Comparison of ENCODE assay signal across 20 cellular contexts in genomic region chr2:15964936-15965563, GRCh38. TPM values are rescaled to one million over a fixed set of nuclear protein-coding genes. Genes with fewer than 3 reads are reported as not detected.
DNase-seq lines count a peak whose midpoint lies in the region; ATAC-seq and TF ChIP-seq lines count a peak whose summit lies in the region.
"Had no signal": no experiment of that assay in that cellular context is flagged by ENCODE, and none has a peak within 500 bp of the region (broad histone marks: within the 10 kb centered on the region; RNA-seq: fewer than 3 reads in every experiment).

No MANE protein-coding gene starts in this region.

- H3K4me3 Mint-ChIP-seq in activated CD4-positive, alpha-beta T cell treated with anti-CD3 and anti-CD28 coated beads, Interleukin-2, amount 10 ng/mL, durations not matched to agents 7 days and 5 days: no peak overlapping the region
- no peak overlapping the region for H3K4me3 Mint-ChIP-seq in H9
- no peak overlapping the region for H3K4me3 Mint-ChIP-seq in activated naive CD8-positive, alpha-beta T cell treated with anti-CD3 and anti-CD28 coated beads for 36 hours
- peak overlapping the region; percentile 39 for H3K4me3 Mint-ChIP-seq in neural crest cell
- H3K4me3 Mint-ChIP-seq: brain had no signal

- H3K36me3 Mint-ChIP-seq in activated CD4-positive, alpha-beta T cell treated with anti-CD3 and anti-CD28 coated beads, Interleukin-2, amount 10 ng/mL, durations not matched to agents 7 days and 5 days (ENCODE audit: low read depth): no peaks in the 10 kb centered on the region
- H3K36me3 Mint-ChIP-seq in H9 (ENCODE audit: insufficient read depth in 1 of 3, low read depth in 3 of 3) (peaks cover 0 to 11% (median 1%) of the 10 kb centered on the region in 3 experiments; a peak in 5 of 7 replicates), neural crest cell (ENCODE audit: low read depth) (peaks cover 3% of the 10 kb centered on the region)
- H3K36me3 Mint-ChIP-seq in activated naive CD8-positive, alpha-beta T cell treated with anti-CD3 and anti-CD28 coated beads for 36 hours: no peaks in the 10 kb centered on the region
- H3K36me3 Mint-ChIP-seq: brain had no signal

- no peaks in the 10 kb centered on the region for H4K20me1 ChIP-seq in H9 (ENCODE audit: control insufficient read depth, insufficient read depth, insufficient read length)

- H3K79me1 ChIP-seq in H9 (ENCODE audit: insufficient read depth, low read depth, low read length, poor library complexity, severe bottlenecking): no peaks in the 10 kb centered on the region

- H3K56ac ChIP-seq in H9 (ENCODE audit: insufficient read length, low read depth, low read length): no peak overlapping the region

- POLR2A ChIA-PET in activated CD4-positive, alpha-beta T cell treated with anti-CD3 and anti-CD28 coated beads, Interleukin-2, amount 10 ng/mL, durations not matched to agents 7 days and 5 days (lab: Charles Lee): no interaction called here

- no peaks in the 10 kb centered on the region for H3K79me2 ChIP-seq in H9 (ENCODE audit: insufficient read depth, low read length)

- H3K4me1 Mint-ChIP-seq in activated CD4-positive, alpha-beta T cell treated with anti-CD3 and anti-CD28 coated beads, Interleukin-2, amount 10 ng/mL, durations not matched to agents 7 days and 5 days: peaks cover 34% of the 10 kb centered on the region
- peaks cover 30 to 37% of the 10 kb centered on the region in 2 experiments for H3K4me1 Mint-ChIP-seq in H9
- peaks cover 48% of the 10 kb centered on the region for H3K4me1 Mint-ChIP-seq in activated naive CD8-positive, alpha-beta T cell treated with anti-CD3 and anti-CD28 coated beads for 36 hours
- H3K4me1 Mint-ChIP-seq in neural crest cell: peaks cover 50% of the 10 kb centered on the region

- H2BK120ac ChIP-seq in H9 (ENCODE audit: low read depth, low read length, poor library complexity, severe bottlenecking): no peak overlapping the region

- peak overlapping the region; percentile 88 for H3K27ac Mint-ChIP-seq in activated CD4-positive, alpha-beta T cell treated with anti-CD3 and anti-CD28 coated beads, Interleukin-2, amount 10 ng/mL, durations not matched to agents 7 days and 5 days
- H3K27ac Mint-ChIP-seq in H9 (peak overlapping the region in 1 of 3 experiments; percentile 70; a peak in 1 of 7 replicates), neural crest cell (ENCODE audit: unreplicated experiment) (peak overlapping the region; percentile 97)
- peak overlapping the region; percentile 68 for H3K27ac Mint-ChIP-seq in activated naive CD8-positive, alpha-beta T cell treated with anti-CD3 and anti-CD28 coated beads for 36 hours
- H3K27ac Mint-ChIP-seq: activated T-cell treated with anti-CD3 and anti-CD28 coated beads, Interleukin-2, amount 50 U/mL, for 72 hours had no signal

- ATAC-seq in HG02981 (IDR thresholded peaks at IDR 0.05; ENCODE audit: unreplicated experiment): no peak
- ATAC-seq: left ventricle myocardium superior had no signal

- no peak for DNase-seq in activated CD4-positive, alpha-beta T cell treated with anti-CD3 and anti-CD28 coated beads, Interleukin-2, amount 10 ng/mL, durations not matched to agents 7 days and 5 days
- DNase-seq in activated CD4-positive, alpha-beta T cell treated with anti-CD3 and anti-CD28 coated beads, Interleukin-2, amount 50 U/mL, for 4 hours: no peak
- DNase-seq in H9 (no peak), neural crest cell (ENCODE audit: low read depth, low spot score) (no peak), NCI-H2227 (lab: John Stamatoyannopoulos, UW; ENCODE audit: unreplicated experiment) (no peak), hepatic stellate cell (ENCODE audit: low spot score) (no peak)
- DNase-seq in activated naive CD8-positive, alpha-beta T cell treated with anti-CD3 and anti-CD28 coated beads for 36 hours: no peak
- DNase-seq: C1 segment of cervical spinal cord, heart left ventricle, IMR-90, left ventricle myocardium superior, NCI-H187, NCI-H2227 treated with DMSO at 0.1 percent for 48 hours, nucleus accumbens had no signal

- no peak overlapping the region for H4K91ac ChIP-seq in H9 (ENCODE audit: insufficient read length, low read depth, low read length)

- no peak overlapping the region for H3K23ac ChIP-seq in H9 (ENCODE audit: insufficient read length, low read depth, low read length)

- peaks cover 5% of the 10 kb centered on the region; the same call in 1 of the 2 replicates for H3K4me1 ChIP-seq in H9 (ENCODE audit: insufficient read depth, low read length)
- H3K4me1 ChIP-seq: Peyer's patch had no signal

- H3K9me3 ChIP-seq in H9 (ENCODE audit: control insufficient read depth, low read depth, low read length): no peaks in the 10 kb centered on the region
- H3K9me3 ChIP-seq: Peyer's patch had no signal

- no peak overlapping the region for H2BK12ac ChIP-seq in H9 (ENCODE audit: insufficient read length, low read depth, low read length)

- no peak overlapping the region for H3K4me2 ChIP-seq in H9 (ENCODE audit: insufficient read depth, insufficient read length, low read length)

- no peak overlapping the region for H2AK5ac ChIP-seq in H9 (ENCODE audit: insufficient read length, low read length)

- CTCF ChIA-PET in activated CD4-positive, alpha-beta T cell treated with anti-CD3 and anti-CD28 coated beads, Interleukin-2, amount 10 ng/mL, durations not matched to agents 7 days and 5 days (lab: Charles Lee): no interaction called here

- no CpG with 5 or more reads among the region's 7 CpGs for whole genome bisulfite sequencing in H9 (ENCODE audit: extremely low coverage, insufficient read length, low lambda C conversion rate)

- H3K9me3 Mint-ChIP-seq in activated CD4-positive, alpha-beta T cell treated with anti-CD3 and anti-CD28 coated beads, Interleukin-2, amount 10 ng/mL, durations not matched to agents 7 days and 5 days: no peaks in the 10 kb centered on the region
- H3K9me3 Mint-ChIP-seq in H9: peaks cover 9 to 12% of the 10 kb centered on the region in 2 experiments
- peaks cover 9% of the 10 kb centered on the region for H3K9me3 Mint-ChIP-seq in activated naive CD8-positive, alpha-beta T cell treated with anti-CD3 and anti-CD28 coated beads for 36 hours
- peaks cover 2% of the 10 kb centered on the region for H3K9me3 Mint-ChIP-seq in neural crest cell
- H3K9me3 Mint-ChIP-seq: activated T-cell treated with anti-CD3 and anti-CD28 coated beads, Interleukin-2, amount 50 U/mL, for 72 hours had no signal

- no peak overlapping the region for H3K18ac ChIP-seq in H9 (ENCODE audit: insufficient read length, low read depth, low read length)

- no peak overlapping the region for H4K8ac ChIP-seq in H9 (replicated peaks; ENCODE audit: insufficient read length, low read depth, low read length)

- H2AFZ ChIP-seq in H9 (ENCODE audit: low read length): no peak overlapping the region

- no peak overlapping the region for H3K9ac ChIP-seq in H9 (ENCODE audit: extremely low read depth, insufficient read length, low read length)

- TF ChIP-seq CTCF in H9 (conservative IDR thresholded peaks at IDR 0.05) (no peak), neural crest cell (conservative IDR thresholded peaks at IDR 0.05) (no peak)

- no peak overlapping the region for H3T11ph ChIP-seq in H9 (ENCODE audit: low read length)

- no peaks in the 10 kb centered on the region for H3K27me3 ChIP-seq in H9 (ENCODE audit: insufficient read depth, low read length)
- H3K27me3 ChIP-seq: heart left ventricle, Peyer's patch had no signal

- no peak overlapping the region for H2BK20ac ChIP-seq in H9 (ENCODE audit: low read depth, low read length, poor library complexity, severe bottlenecking)

- 0 out of 2 replicates have a peak overlapping the region, but pooled peaks have one; percentile 99 for H2BK15ac ChIP-seq in H9 (ENCODE audit: low read depth, low read length)

- no peak overlapping the region for H3K4ac ChIP-seq in H9 (ENCODE audit: low read depth, low read length)

- no peak overlapping the region for H4K5ac ChIP-seq in H9 (ENCODE audit: insufficient read length, low read depth, low read length)

- H3K27me3 Mint-ChIP-seq in activated CD4-positive, alpha-beta T cell treated with anti-CD3 and anti-CD28 coated beads, Interleukin-2, amount 10 ng/mL, durations not matched to agents 7 days and 5 days: peaks cover 2% of the 10 kb centered on the region
- H3K27me3 Mint-ChIP-seq in H9 (ENCODE audit: low read depth) (peaks cover 2% of the 10 kb centered on the region; the same call in 1 of the 2 replicates), neural crest cell (ENCODE audit: low read depth) (no peaks in the 10 kb centered on the region)
- no peaks in the 10 kb centered on the region for H3K27me3 Mint-ChIP-seq in activated naive CD8-positive, alpha-beta T cell treated with anti-CD3 and anti-CD28 coated beads for 36 hours

- no peaks in the 10 kb centered on the region for H3K23me2 ChIP-seq in H9 (ENCODE audit: insufficient read length, low read depth, low read length, poor library complexity, severe bottlenecking)

- no peak overlapping the region for H3K27ac ChIP-seq in H9 (ENCODE audit: insufficient read length, low read depth, low read length)
- H3K27ac ChIP-seq: heart left ventricle, Peyer's patch, SK-N-MC had no signal

- H2BK5ac ChIP-seq in H9 (ENCODE audit: insufficient read length, low read length): no peak overlapping the region

- peak overlapping the region; percentile 86 for H3K14ac ChIP-seq in H9 (ENCODE audit: insufficient read depth, low read length)

RNA-seq across cellular contexts. Expression of gene MYCN, which starts 24.7 kb away (rescaled TPM):
- not detected for total RNA-seq in activated CD4-positive, alpha-beta T cell treated with anti-CD3 and anti-CD28 coated beads, Interleukin-2, amount 10 ng/mL, durations not matched to agents 7 days and 5 days
- total RNA-seq in H9 (2021) (100.0 and 105 TPM in 2 replicates), neural crest cell (144 and 149 TPM in 2 replicates)
- total RNA-seq in activated naive CD8-positive, alpha-beta T cell treated with anti-CD3 and anti-CD28 coated beads for 36 hours: under 1 TPM in 1 of 2 experiments, not detected in 1; 0.16 TPM
- total RNA-seq: A172, IMR-90 had no signal

Comparison
In these comparisons a context has a peak if more than half of its experiments do, and no peak if none do; other contexts are left out.
1. RNA of gene MYCN, which starts 24.7 kb away (total RNA-seq): 144 to 149 TPM in neural crest cell and 100.0 to 105 TPM in H9; 0.16 TPM in activated naive CD8-positive, alpha-beta T cell treated with anti-CD3 and anti-CD28 coated beads for 36 hours and not detected in activated CD4-positive, alpha-beta T cell treated with anti-CD3 and anti-CD28 coated beads, Interleukin-2, amount 10 ng/mL, durations not matched to agents 7 days and 5 days; every median in the first group is over 10 times any median in the second.